ENCODE assay signal across 15 cellular contexts in the genomic region with DNA sequence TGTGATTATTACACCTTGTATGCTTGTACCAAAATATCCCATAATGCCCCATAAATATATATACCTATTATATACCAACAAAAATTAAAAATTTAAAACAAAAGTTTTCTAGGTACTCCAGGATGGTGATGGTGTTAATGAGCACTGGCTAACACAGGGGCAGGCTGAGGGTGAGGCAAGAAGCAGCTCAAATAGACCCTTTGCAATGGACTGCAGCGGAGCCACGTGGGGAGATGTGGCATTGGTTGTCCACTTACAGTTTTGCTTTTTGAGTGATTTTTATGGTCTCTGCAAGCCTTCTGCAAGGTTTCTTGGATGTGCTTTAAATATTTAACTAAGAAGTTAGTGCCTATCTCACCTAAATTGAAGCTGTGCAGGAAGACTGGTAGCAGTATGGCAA.
DNase-seq lines count a peak whose midpoint lies in the region; ATAC-seq and TF ChIP-seq lines count a peak whose summit lies in the region.
"Had no signal": no experiment of that assay in that cellular context is flagged by ENCODE, and none has a peak within 500 bp of the region (broad histone marks: within the 10 kb centered on the region; RNA-seq: fewer than 3 reads in every experiment).

No MANE protein-coding gene starts in this region.

- WGBS in SK-N-SH (ENCODE audit: low lambda C conversion rate): 57% methylated on average over 2 of the region's 2 CpGs

- peaks cover 17% of the 10 kb centered on the region for H3K27me3 Mint-ChIP-seq in activated naive CD4-positive, alpha-beta T cell treated with anti-CD3 and anti-CD28 coated beads for 36 hours (ENCODE audit: low read depth)
- peaks cover 41% of the 10 kb centered on the region for H3K27me3 Mint-ChIP-seq in activated T-cell treated with anti-CD3 and anti-CD28 coated beads, Interleukin-2, amount 50 U/mL, for 72 hours (ENCODE audit: low read depth)
- H3K27me3 Mint-ChIP-seq in Calu3 (ENCODE audit: unreplicated experiment): no peaks in the 10 kb centered on the region

- TF ChIP-seq CTCF in BE2C (IDR thresholded peaks at IDR 0.05; ENCODE audit: low read depth, low read length) (peak; percentile 31; the same call in 1 of the 2 replicates), GM10266 (IDR thresholded peaks at IDR 0.05; ENCODE audit: control insufficient read depth, insufficient read depth, low read depth, missing control alignments) (peak; percentile 25), SK-N-SH (IDR thresholded peaks at IDR 0.05) (peak; percentile 19; the same call in 1 of the 2 replicates), Calu3 (IDR thresholded peaks at IDR 0.05; ENCODE audit: unreplicated experiment) (no peak), MM.1S (IDR thresholded peaks at IDR 0.05; ENCODE audit: low read length) (no peak)

- H3K9me2 ChIP-seq in SK-N-SH: no peaks in the 10 kb centered on the region
- no peaks in the 10 kb centered on the region for H3K9me2 ChIP-seq in MM.1S (replicated peaks; ENCODE audit: insufficient read depth, low read length)

- H4K20me1 ChIP-seq in SK-N-SH (ENCODE audit: insufficient read depth) (no peaks in the 10 kb centered on the region), MM.1S (ENCODE audit: insufficient read depth, low read length) (no peaks in the 10 kb centered on the region)

- intact Hi-C loops in activated naive CD4-positive, alpha-beta T cell treated with anti-CD3 and anti-CD28 coated beads for 36 hours (cut with micrococcal nuclease): no loop called here
- intact Hi-C loops in Calu3 (cut with micrococcal nuclease; ENCODE audit: unreplicated experiment): no loop called here

- TF ChIP-seq EP300 in SK-N-SH (IDR thresholded peaks at IDR 0.05; ENCODE audit: borderline replicate concordance in 1 of 2, low read depth in 1 of 2, low read length in 1 of 2): no peak

- CTCF ChIA-PET in SK-N-SH (lab: Yijun Ruan, JAX): no interaction called here
- CTCF ChIA-PET in activated naive CD4-positive, alpha-beta T cell treated with anti-CD3 and anti-CD28 coated beads for 36 hours (lab: Charles Lee): no interaction called here
- CTCF ChIA-PET in Calu3 (lab: Charles Lee): no interaction called here

- no peak overlapping the region for H3K27ac Mint-ChIP-seq in activated naive CD4-positive, alpha-beta T cell treated with anti-CD3 and anti-CD28 coated beads for 36 hours
- H3K27ac Mint-ChIP-seq in activated T-cell treated with anti-CD3 and anti-CD28 coated beads, Interleukin-2, amount 50 U/mL, for 72 hours: no peak overlapping the region
- H3K27ac Mint-ChIP-seq in Calu3 (ENCODE audit: unreplicated experiment): no peak overlapping the region
- H3K27ac Mint-ChIP-seq: H9; T-helper 2 cell treated with Interferon-gamma antibody and Interleukin-4, amounts not matched to agents 5 μg/mL and 100 μg/mL, for 36 hours had no signal

- H3K4me1 Mint-ChIP-seq in activated naive CD4-positive, alpha-beta T cell treated with anti-CD3 and anti-CD28 coated beads for 36 hours (ENCODE audit: low read depth): no peaks in the 10 kb centered on the region
- H3K4me1 Mint-ChIP-seq in activated T-cell treated with anti-CD3 and anti-CD28 coated beads, Interleukin-2, amount 50 U/mL, for 72 hours (ENCODE audit: low read depth): no peaks in the 10 kb centered on the region
- peaks cover 11% of the 10 kb centered on the region for H3K4me1 Mint-ChIP-seq in Calu3 (ENCODE audit: low read depth, unreplicated experiment)

- H3K36me3 ChIP-seq in BE2C (no peaks in the 10 kb centered on the region), SK-N-SH (replicated peaks in 1 of 2; ENCODE audit: control insufficient read depth in 1 of 2, insufficient read depth in 2 of 2, low read length in 1 of 2) (no peaks in the 10 kb centered on the region), MM.1S (replicated peaks; ENCODE audit: insufficient read depth, low read length) (no peaks in the 10 kb centered on the region)
- H3K36me3 ChIP-seq: Peyer's patch had no signal

- peak; percentile 15 for DNase-seq in BE2C
- no peak for DNase-seq in GM10266 (ENCODE audit: extremely low spot score)
- DNase-seq in M059J (ENCODE audit: low read depth): peak; percentile 4
- DNase-seq in SK-N-SH: no peak
- DNase-seq in activated naive CD4-positive, alpha-beta T cell treated with anti-CD3 and anti-CD28 coated beads for 36 hours: no peak
- no peak for DNase-seq in activated T-cell treated with anti-CD3 and anti-CD28 coated beads, Interleukin-2, amount 50 U/mL, for 72 hours
- no peak for DNase-seq in Calu3
- DNase-seq in MM.1S: no peak
- DNase-seq: DND-41, H9, MV-4-11, NCI-H1417 treated with DMSO at 0.1 percent for 48 hours, NCI-H2029, Peyer's patch had no signal

- no peaks in the 10 kb centered on the region for H3F3A ChIP-seq in SK-N-SH (replicated peaks; ENCODE audit: insufficient read depth)
- H3F3A ChIP-seq in MM.1S (ENCODE audit: insufficient read depth, low read length): no peaks in the 10 kb centered on the region

- H3K79me2 ChIP-seq in SK-N-SH (ENCODE audit: insufficient read depth) (no peaks in the 10 kb centered on the region), MM.1S (ENCODE audit: low read length) (no peaks in the 10 kb centered on the region)

- H2AFZ ChIP-seq in SK-N-SH (ENCODE audit: low read depth): no peak overlapping the region
- no peak overlapping the region for H2AFZ ChIP-seq in MM.1S (ENCODE audit: low read length)

- H3K9me3 Mint-ChIP-seq in activated naive CD4-positive, alpha-beta T cell treated with anti-CD3 and anti-CD28 coated beads for 36 hours: no peaks in the 10 kb centered on the region
- no peaks in the 10 kb centered on the region for H3K9me3 Mint-ChIP-seq in activated T-cell treated with anti-CD3 and anti-CD28 coated beads, Interleukin-2, amount 50 U/mL, for 72 hours
- no peaks in the 10 kb centered on the region for H3K9me3 Mint-ChIP-seq in Calu3 (ENCODE audit: low read depth, unreplicated experiment)
- H3K9me3 Mint-ChIP-seq: H9; T-helper 2 cell treated with Interferon-gamma antibody and Interleukin-4, amounts not matched to agents 5 μg/mL and 100 μg/mL, for 36 hours had no signal

- peak; percentile 14; the same call in 1 of the 2 replicates for TF ChIP-seq RAD21 in SK-N-SH (IDR thresholded peaks at IDR 0.05; ENCODE audit: low read length)

- H3K4me1 ChIP-seq in BE2C (no peaks in the 10 kb centered on the region), SK-N-SH (ENCODE audit: control insufficient read depth in 1 of 2, insufficient read depth in 2 of 2, low read depth in 1 of 2, low read length in 1 of 2) (no peaks in the 10 kb centered on the region; a peak in 1 of 4 replicates), MM.1S (ENCODE audit: low read length) (no peaks in the 10 kb centered on the region)

- no peak overlapping the region for H3K4me2 ChIP-seq in SK-N-SH
- no peak overlapping the region for H3K4me2 ChIP-seq in MM.1S (ENCODE audit: low read depth, low read length)

- H3K9ac ChIP-seq in SK-N-SH (no peak overlapping the region), MM.1S (ENCODE audit: low read length) (no peak overlapping the region)

- H3K4me3 Mint-ChIP-seq in activated naive CD4-positive, alpha-beta T cell treated with anti-CD3 and anti-CD28 coated beads for 36 hours: no peak overlapping the region
- H3K4me3 Mint-ChIP-seq in activated T-cell treated with anti-CD3 and anti-CD28 coated beads, Interleukin-2, amount 50 U/mL, for 72 hours: no peak overlapping the region
- no peak overlapping the region for H3K4me3 Mint-ChIP-seq in Calu3 (ENCODE audit: low read depth, unreplicated experiment)
- H3K4me3 Mint-ChIP-seq: H9; T-helper 2 cell treated with Interferon-gamma antibody and Interleukin-4, amounts not matched to agents 5 μg/mL and 100 μg/mL, for 36 hours had no signal

- no TSS peak for BruUV-seq in Calu3 (replicated peaks; lab: Mats Ljungman, UMichigan)

- no peaks in the 10 kb centered on the region for H3K36me3 Mint-ChIP-seq in activated naive CD4-positive, alpha-beta T cell treated with anti-CD3 and anti-CD28 coated beads for 36 hours (ENCODE audit: low read depth)
- H3K36me3 Mint-ChIP-seq in activated T-cell treated with anti-CD3 and anti-CD28 coated beads, Interleukin-2, amount 50 U/mL, for 72 hours (ENCODE audit: insufficient read depth in 2 of 2): no peaks in the 10 kb centered on the region
- no peaks in the 10 kb centered on the region for H3K36me3 Mint-ChIP-seq in Calu3 (ENCODE audit: insufficient read depth, unreplicated experiment)

- H3K4me3 ChIP-seq in BE2C (ENCODE audit: low read depth, low read length): no peak overlapping the region
- H3K4me3 ChIP-seq in SK-N-SH (ENCODE audit: low read depth in 2 of 2, low read length in 1 of 2): no peak overlapping the region
- no peak overlapping the region for H3K4me3 ChIP-seq in MM.1S (ENCODE audit: low read length)
- H3K4me3 ChIP-seq: Peyer's patch had no signal

- POLR2A ChIA-PET in SK-N-SH (lab: Yijun Ruan, JAX): no interaction called here

- H3K27ac ChIP-seq in SK-N-SH (ENCODE audit: low read depth in 2 of 2, low read length in 1 of 2) (no peak overlapping the region), MM.1S (ENCODE audit: low read length) (no peak overlapping the region)
- H3K27ac ChIP-seq: Peyer's patch had no signal

- H3K27me3 ChIP-seq in BE2C (peaks cover 20% of the 10 kb centered on the region), SK-N-SH (ENCODE audit: insufficient read depth) (peaks cover 5% of the 10 kb centered on the region; the same call in 1 of the 2 replicates), MM.1S (replicated peaks; ENCODE audit: insufficient read depth, low read length) (no peaks in the 10 kb centered on the region)
- H3K27me3 ChIP-seq: Peyer's patch had no signal

- no peaks in the 10 kb centered on the region for H3K9me3 ChIP-seq in BE2C
- no peaks in the 10 kb centered on the region for H3K9me3 ChIP-seq in SK-N-SH
- no peaks in the 10 kb centered on the region for H3K9me3 ChIP-seq in MM.1S (replicated peaks; ENCODE audit: insufficient read depth, low read length)
- H3K9me3 ChIP-seq: Peyer's patch had no signal

- ATAC-seq in activated T-cell treated with anti-CD3 and anti-CD28 coated beads, Interleukin-2, amount 50 U/mL, for 72 hours (replicated peaks in 1 of 2): no peak

TF ChIP-seq in SK-N-SH, 30 proteins besides CTCF, POLR2A, EP300 and RAD21:
- no peak for TF ChIP-seq SMC3 (IDR thresholded peaks at IDR 0.05; ENCODE audit: low read depth, low read length)
- TF ChIP-seq, protein P1, sequence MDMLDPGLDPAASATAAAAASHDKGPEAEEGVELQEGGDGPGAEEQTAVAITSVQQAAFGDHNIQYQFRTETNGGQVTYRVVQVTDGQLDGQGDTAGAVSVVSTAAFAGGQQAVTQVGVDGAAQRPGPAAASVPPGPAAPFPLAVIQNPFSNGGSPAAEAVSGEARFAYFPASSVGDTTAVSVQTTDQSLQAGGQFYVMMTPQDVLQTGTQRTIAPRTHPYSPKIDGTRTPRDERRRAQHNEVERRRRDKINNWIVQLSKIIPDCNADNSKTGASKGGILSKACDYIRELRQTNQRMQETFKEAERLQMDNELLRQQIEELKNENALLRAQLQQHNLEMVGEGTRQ (IDR thresholded peaks at IDR 0.05; ENCODE audit: borderline replicate concordance, low read depth, low read length): no peak
- no peak for TF ChIP-seq SIN3A (IDR thresholded peaks at IDR 0.05; ENCODE audit: borderline replicate concordance, low read depth, low read length)
- no peak for TF ChIP-seq MXI1 (IDR thresholded peaks at IDR 0.05; ENCODE audit: low read depth, low read length)

Comparison
In these comparisons a context has a peak if more than half of its experiments do, and no peak if none do; other contexts are left out.
1. DNase-seq: peak in BE2C (single experiment) and M059J (single experiment); none in GM10266 (single experiment), SK-N-SH (single experiment), activated naive CD4-positive, alpha-beta T cell treated with anti-CD3 and anti-CD28 coated beads for 36 hours (single experiment), activated T-cell treated with anti-CD3 and anti-CD28 coated beads, Interleukin-2, amount 50 U/mL, for 72 hours (0 of 2), Calu3 (single experiment) and MM.1S (single experiment).
2. CTCF ChIP-seq: peak in BE2C (single experiment), GM10266 (single experiment) and SK-N-SH (single experiment); none in Calu3 (single experiment) and MM.1S (single experiment).